In genomic region chr5:161696992-161697391, GRCh38 we compare ENCODE assay signal across 36 cellular contexts. TPM values are rescaled to one million over a fixed set of nuclear protein-coding genes. Genes with fewer than 3 reads are reported as not detected.
"Had no signal": no experiment of that assay in that cellular context is flagged by ENCODE, and none has a peak within 500 bp of the region (broad histone marks: within the 10 kb centered on the region; RNA-seq: fewer than 3 reads in every experiment).

No MANE protein-coding gene starts in this region.

- H3K36me3 Mint-ChIP-seq: memory B cell; naive thymus-derived CD4-positive, alpha-beta T cell; stimulated activated effector memory CD8-positive, alpha-beta T cell treated with anti-CD3 and anti-CD28 coated beads, Interleukin-12 subunit alpha, Interleukin-12 subunit beta, amount 100 ng/mL, for 72 hours had no signal

- DNase-seq: effector CD8-positive, alpha-beta T cell; foreskin keratinocyte; heart left ventricle; kidney; midbrain; naive thymus-derived CD4-positive, alpha-beta T cell; occipital lobe; ovary; psoas muscle; right cardiac atrium; sigmoid colon; stimulated activated CD4-positive, alpha-beta T cell treated with anti-CD3 and anti-CD28 coated beads, Interleukin-2, amount 100 ng/mL, for 24 hours; stimulated activated CD4-positive, alpha-beta T cell treated with anti-CD3 and anti-CD28 coated beads, Interleukin-4, amount 100 ng/mL, for 24 hours; stimulated activated naive CD4-positive, alpha-beta T cell treated with Interleukin-2 at 50 U/mL for 16 hours; stomach; thyroid gland; trophoblast cell had no signal

- H2AFZ ChIP-seq: hepatocyte had no signal

- H3K27ac Mint-ChIP-seq: memory B cell; naive thymus-derived CD4-positive, alpha-beta T cell; nephron; stimulated activated effector memory CD8-positive, alpha-beta T cell treated with anti-CD3 and anti-CD28 coated beads, Interleukin-12 subunit alpha, Interleukin-12 subunit beta, amount 100 ng/mL, for 72 hours had no signal

- H3K9me3 Mint-ChIP-seq: memory B cell, nephron had no signal

- H3K27me3 Mint-ChIP-seq: memory B cell; naive thymus-derived CD4-positive, alpha-beta T cell had no signal

- H3K36me3 ChIP-seq: esophagus muscularis mucosa, gastroesophageal sphincter, heart left ventricle, ovary, sigmoid colon, stomach, thyroid gland, vagina had no signal

- H3K9me3 ChIP-seq: esophagus muscularis mucosa, gastroesophageal sphincter, heart left ventricle, ovary, psoas muscle, sigmoid colon, stomach, thyroid gland, vagina had no signal

- ATAC-seq: foreskin keratinocyte; gastroesophageal sphincter; heart left ventricle; left lobe of liver; naive thymus-derived CD4-positive, alpha-beta T cell; psoas muscle; right cardiac atrium; stimulated activated effector memory CD8-positive, alpha-beta T cell treated with anti-CD3 and anti-CD28 coated beads, Interleukin-12 subunit alpha, Interleukin-12 subunit beta, amount 100 ng/mL, for 72 hours had no signal

- H3K27me3 ChIP-seq: esophagus muscularis mucosa, foreskin keratinocyte, gastroesophageal sphincter, hepatocyte, ovary, sigmoid colon, stomach, thyroid gland, vagina had no signal

- H3K4me3 ChIP-seq: dorsolateral prefrontal cortex, esophagus muscularis mucosa, gastroesophageal sphincter, heart left ventricle, hepatocyte, lung, ovary, psoas muscle, sigmoid colon, stomach, thyroid gland, vagina had no signal

- H3K4me1 Mint-ChIP-seq: memory B cell; naive thymus-derived CD4-positive, alpha-beta T cell; nephron; stimulated activated effector memory CD8-positive, alpha-beta T cell treated with anti-CD3 and anti-CD28 coated beads, Interleukin-12 subunit alpha, Interleukin-12 subunit beta, amount 100 ng/mL, for 72 hours had no signal

- H3K27ac ChIP-seq: esophagus muscularis mucosa, foreskin keratinocyte, gastroesophageal sphincter, heart left ventricle, hepatocyte, ovary, psoas muscle, sigmoid colon, stomach, thyroid gland, vagina had no signal

- H3K4me1 ChIP-seq: esophagus muscularis mucosa, foreskin keratinocyte, gastroesophageal sphincter, heart left ventricle, psoas muscle, sigmoid colon, stomach, thyroid gland, vagina had no signal

- H3K4me2 ChIP-seq: hepatocyte had no signal

- H3K4me3 Mint-ChIP-seq: memory B cell; naive thymus-derived CD4-positive, alpha-beta T cell; nephron; stimulated activated effector memory CD8-positive, alpha-beta T cell treated with anti-CD3 and anti-CD28 coated beads, Interleukin-12 subunit alpha, Interleukin-12 subunit beta, amount 100 ng/mL, for 72 hours had no signal

RNA-seq across cellular contexts. Expression of gene GABRA6, which starts 11.5 kb away (rescaled TPM):
- total RNA-seq: endothelial cell of umbilical vein; epithelial cell of proximal tubule; esophagus muscularis mucosa; fibroblast of lung; foreskin keratinocyte; heart left ventricle; hepatocyte; kidney; left lobe of liver; liver; lung; mucosa of gallbladder; naive thymus-derived CD4-positive, alpha-beta T cell; ovary; psoas muscle; renal cortical epithelial cell; right cardiac atrium; sigmoid colon; skeletal muscle tissue; stomach; subcutaneous adipose tissue; thyroid gland; ureter; vagina had no signal
- polyA plus RNA-seq: endothelial cell of umbilical vein; fibroblast of lung; foreskin keratinocyte; heart left ventricle; hepatocyte; liver; lung; naive thymus-derived CD4-positive, alpha-beta T cell; ovary; psoas muscle; right cardiac atrium; sigmoid colon; stomach had no signal
